In genomic region chr10:70496341-70497119, GRCh38 we compare ENCODE assay signal across 24 cellular contexts. TPM values are rescaled to one million over a fixed set of nuclear protein-coding genes. Genes with fewer than 3 reads are reported as not detected.
DNase-seq lines count a peak whose midpoint lies in the region; ATAC-seq and TF ChIP-seq lines count a peak whose summit lies in the region.
"Had no signal": no experiment of that assay in that cellular context is flagged by ENCODE, and none has a peak within 500 bp of the region (broad histone marks: within the 10 kb centered on the region; RNA-seq: fewer than 3 reads in every experiment).

No MANE protein-coding gene starts in this region.

- H3K4me1 Mint-ChIP-seq in activated naive CD4-positive, alpha-beta T cell treated with anti-CD3 and anti-CD28 coated beads, Interleukin-2, amount 10 ng/mL, durations not matched to agents 7 days and 5 days, result peaks cover 22% of the 10 kb centered on the region
- H3K4me1 Mint-ChIP-seq in naive B cell, result peaks cover 37 to 77% (median 46%) of the 10 kb centered on the region in 3 donors

- H3K27ac ChIP-seq in caudate nucleus (ENCODE audit: low read depth, low read length), result peak overlapping the region; percentile 82
- H3K27ac ChIP-seq in heart right ventricle, result peak overlapping the region in 1 of 10 donors; percentile 15
- H3K27ac ChIP-seq: KMS-11 had no signal

- CTCF ChIA-PET in activated naive CD4-positive, alpha-beta T cell treated with anti-CD3 and anti-CD28 coated beads, Interleukin-2, amount 10 ng/mL, durations not matched to agents 7 days and 5 days (lab: Charles Lee), result interaction anchor here (0.8 kb wide), 1 partner anchor 350 kb away, joined by 4 read pairs; the partner anchor contains the start of gene TYSND1

- intact Hi-C loops in heart right ventricle (cut with DNase I), result no loop called here

- ATAC-seq in activated naive CD4-positive, alpha-beta T cell treated with anti-CD3 and anti-CD28 coated beads, Interleukin-2, amount 50 U/mL, for 72 hours, result no peak
- ATAC-seq in naive B cell (ENCODE audit: low read depth in 2 of 2) (no peak), heart right ventricle (no peak), HG02970 (IDR thresholded peaks at IDR 0.05; ENCODE audit: low FRiP score, unreplicated experiment) (no peak)
- ATAC-seq: HepG2 had no signal

- H3K27ac Mint-ChIP-seq in activated naive CD4-positive, alpha-beta T cell treated with anti-CD3 and anti-CD28 coated beads, Interleukin-2, amount 10 ng/mL, durations not matched to agents 7 days and 5 days, result peak overlapping the region; percentile 13
- no peak overlapping the region for H3K27ac Mint-ChIP-seq in activated naive CD4-positive, alpha-beta T cell treated with anti-CD3 and anti-CD28 coated beads, Interleukin-2, amount 50 U/mL, for 72 hours
- peak overlapping the region in 5 of 6 donors; percentile 8 to 84 (median 65) for H3K27ac Mint-ChIP-seq in naive B cell
- H3K27ac Mint-ChIP-seq: CD8-positive, alpha-beta memory T cell; HFFc6 had no signal

- no peaks in the 10 kb centered on the region for H3K27me3 ChIP-seq in heart right ventricle
- H3K27me3 ChIP-seq: MG63 had no signal

- H3K4me1 ChIP-seq in heart right ventricle, result peaks cover 3 to 81% (median 65%) of the 10 kb centered on the region in 9 donors

- peaks cover 0 to 7% (median 0%) of the 10 kb centered on the region in 9 donors for H3K36me3 ChIP-seq in heart right ventricle
- H3K36me3 ChIP-seq: MG63 had no signal

- H3K9me3 ChIP-seq in heart right ventricle, result no peaks in the 10 kb centered on the region
- H3K9me3 ChIP-seq: MG63 had no signal

- DNase-seq in activated naive CD4-positive, alpha-beta T cell treated with anti-CD3 and anti-CD28 coated beads, Interleukin-2, amount 10 ng/mL, durations not matched to agents 7 days and 5 days, result no peak
- DNase-seq in activated naive CD4-positive, alpha-beta T cell treated with anti-CD3 and anti-CD28 coated beads, Interleukin-2, amount 50 U/mL, for 72 hours (ENCODE audit: low spot score in 2 of 2), result no peak
- DNase-seq in caudate nucleus (lab: John Stamatoyannopoulos, UW) (no peak), naive B cell (no peak), heart right ventricle (no peak), NCI-H1092 treated with DMSO at 0.1 percent for 48 hours (lab: John Stamatoyannopoulos, UW) (no peak)
- no peak for DNase-seq in stimulated activated CD4-positive, alpha-beta T cell treated with anti-CD3 and anti-CD28 coated beads, Interleukin-4, amount 100 ng/mL, for 1 hour
- DNase-seq: 8988T; CD8-positive, alpha-beta memory T cell; DND-41; GDM1; GOT3; HFFc6; MG63; NCI-H1105 treated with DMSO at 0.1 percent for 48 hours; NCI-H1694 treated with DMSO at 0.1 percent for 48 hours; NCI-H69; OCI-M1; RPMI8226; SIG-M5 had no signal

- no peak overlapping the region for H3K4me3 ChIP-seq in heart right ventricle
- H3K4me3 ChIP-seq: MG63 had no signal

- no peak overlapping the region for H3K4me3 Mint-ChIP-seq in activated naive CD4-positive, alpha-beta T cell treated with anti-CD3 and anti-CD28 coated beads, Interleukin-2, amount 10 ng/mL, durations not matched to agents 7 days and 5 days
- peak overlapping the region in 1 of 8 donors; percentile 36 for H3K4me3 Mint-ChIP-seq in naive B cell
- H3K4me3 Mint-ChIP-seq: CD8-positive, alpha-beta memory T cell; HFFc6 had no signal

- no peaks in the 10 kb centered on the region for H3K9me3 Mint-ChIP-seq in activated naive CD4-positive, alpha-beta T cell treated with anti-CD3 and anti-CD28 coated beads, Interleukin-2, amount 10 ng/mL, durations not matched to agents 7 days and 5 days
- no peaks in the 10 kb centered on the region for H3K9me3 Mint-ChIP-seq in activated naive CD4-positive, alpha-beta T cell treated with anti-CD3 and anti-CD28 coated beads, Interleukin-2, amount 50 U/mL, for 72 hours
- no peaks in the 10 kb centered on the region for H3K9me3 Mint-ChIP-seq in naive B cell
- H3K9me3 Mint-ChIP-seq: CD8-positive, alpha-beta memory T cell; HFFc6 had no signal

- 81 to 82% methylated on average over 13 of the region's 13 CpGs for WGBS in heart right ventricle, 2 donors

- no peak for TF ChIP-seq CTCF in heart right ventricle (IDR thresholded peaks at IDR 0.05)

- no peaks in the 10 kb centered on the region for H3K36me3 Mint-ChIP-seq in activated naive CD4-positive, alpha-beta T cell treated with anti-CD3 and anti-CD28 coated beads, Interleukin-2, amount 10 ng/mL, durations not matched to agents 7 days and 5 days
- H3K36me3 Mint-ChIP-seq in activated naive CD4-positive, alpha-beta T cell treated with anti-CD3 and anti-CD28 coated beads, Interleukin-2, amount 50 U/mL, for 72 hours, result no peaks in the 10 kb centered on the region
- H3K36me3 Mint-ChIP-seq in naive B cell, result no peaks in the 10 kb centered on the region
- H3K36me3 Mint-ChIP-seq: CD8-positive, alpha-beta memory T cell had no signal

- peaks cover 37% of the 10 kb centered on the region for H3K27me3 Mint-ChIP-seq in activated naive CD4-positive, alpha-beta T cell treated with anti-CD3 and anti-CD28 coated beads, Interleukin-2, amount 10 ng/mL, durations not matched to agents 7 days and 5 days
- no peaks in the 10 kb centered on the region for H3K27me3 Mint-ChIP-seq in naive B cell

RNA-seq across cellular contexts. Expression of gene PALD1, which starts 18.0 kb away (rescaled TPM):
- total RNA-seq in activated naive CD4-positive, alpha-beta T cell treated with anti-CD3 and anti-CD28 coated beads, Interleukin-2, amount 50 U/mL, for 72 hours, result 1 to 10 TPM in 1 of 2 donors, under 1 TPM in 1; 0.20 to 4.8 TPM
- 1 to 10 TPM in 1 of 6 donors, under 1 TPM in 4, not detected in 1; 0.49 to 1.9 (median 0.65) TPM for polyA plus RNA-seq in naive B cell (ENCODE audit: low read depth in 6 of 6)
- 10 to 100 TPM in 1 of 10 donors, 1 to 10 TPM in 9; 4.8 to 10.3 (median 6.1) TPM for total RNA-seq in heart right ventricle
- polyA plus RNA-seq in heart right ventricle, result 1 to 10 TPM; 4.1 to 5.6 TPM
- total RNA-seq: HFFc6 had no signal
- polyA plus RNA-seq: CD8-positive, alpha-beta memory T cell had no signal

RNA-seq across cellular contexts. Expression of gene NODAL, which starts 55.0 kb away (rescaled TPM):
- total RNA-seq in activated naive CD4-positive, alpha-beta T cell treated with anti-CD3 and anti-CD28 coated beads, Interleukin-2, amount 50 U/mL, for 72 hours, result not detected
- polyA plus RNA-seq in naive B cell (ENCODE audit: low read depth in 6 of 6) (not detected), heart right ventricle (under 1 TPM in 1 of 2 donors, not detected in 1; 0.04 TPM)
- under 1 TPM in 1 of 10 donors, not detected in 9; 0.29 TPM for total RNA-seq in heart right ventricle
- total RNA-seq: CD8-positive, alpha-beta memory T cell; HepG2; HFFc6 had no signal
- polyA plus RNA-seq: BJ, HepG2 had no signal

Comparison
In these comparisons a context has a peak if more than half of its experiments do, and no peak if none do; other contexts are left out.
1. H3K27ac Mint-ChIP-seq: peak in activated naive CD4-positive, alpha-beta T cell treated with anti-CD3 and anti-CD28 coated beads, Interleukin-2, amount 10 ng/mL, durations not matched to agents 7 days and 5 days (single experiment) and naive B cell (5 of 6); none in activated naive CD4-positive, alpha-beta T cell treated with anti-CD3 and anti-CD28 coated beads, Interleukin-2, amount 50 U/mL, for 72 hours (0 of 2).